In the genomic region with DNA sequence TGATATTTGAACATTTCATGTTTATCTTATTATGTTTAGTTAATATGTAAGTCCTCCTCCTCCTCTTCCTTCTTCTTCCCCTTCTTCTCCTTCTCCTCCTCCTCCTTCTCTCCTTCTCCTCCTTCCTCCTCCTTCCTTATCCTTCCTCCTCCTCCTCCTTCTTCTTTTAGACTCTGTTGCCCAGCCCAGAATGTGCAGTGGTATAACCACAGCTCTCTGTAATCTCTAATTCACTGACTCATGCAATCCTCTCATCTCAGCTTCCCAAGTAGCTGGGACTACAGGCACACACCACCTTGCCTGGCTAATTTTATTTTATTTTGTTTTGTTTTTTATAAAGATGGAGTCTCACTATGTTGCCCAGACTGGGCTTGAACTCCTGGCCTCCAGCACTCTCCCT, we compare ENCODE assay signal across 22 cellular contexts.
"Had no signal": no experiment of that assay in that cellular context is flagged by ENCODE, and none has a peak within 500 bp of the region (broad histone marks: within the 10 kb centered on the region; RNA-seq: fewer than 3 reads in every experiment).

No MANE protein-coding gene starts in this region.

- H3K27ac Mint-ChIP-seq: stimulated activated naive B cell treated with anti-CD40 and anti-IgM and Interleukin-4, amounts not matched to agents 10 μg/mL and 1 μg/mL and 100 μg/mL, for 72 hours had no signal

- H3K36me3 ChIP-seq: transverse colon had no signal

- H3K4me3 Mint-ChIP-seq: naive thymus-derived CD8-positive, alpha-beta T cell; stimulated activated naive B cell treated with anti-CD40 and anti-IgM and Interleukin-4, amounts not matched to agents 10 μg/mL and 1 μg/mL and 100 μg/mL, for 72 hours had no signal

- H3K4me1 Mint-ChIP-seq: stimulated activated naive B cell treated with anti-CD40 and anti-IgM and Interleukin-4, amounts not matched to agents 10 μg/mL and 1 μg/mL and 100 μg/mL, for 72 hours had no signal

- H3K27ac ChIP-seq: coronary artery, heart right ventricle, neutrophil, spleen, stomach, thoracic aorta, transverse colon had no signal

- H3K9me3 ChIP-seq: heart right ventricle, mucosa of descending colon, neutrophil, stomach, thoracic aorta, transverse colon had no signal

- DNase-seq: effector CD8-positive, alpha-beta T cell; heart right ventricle; hypothalamus; kidney glomerular epithelial cell; mammary epithelial cell; mucosa of descending colon; naive thymus-derived CD8-positive, alpha-beta T cell; posterior cingulate gyrus; spleen; stimulated activated CD4-positive, alpha-beta T cell treated with anti-CD3 and anti-CD28 coated beads, Interleukin-15, amount 100 ng/mL, for 24 hours; stimulated activated CD4-positive, alpha-beta T cell treated with anti-CD3 and anti-CD28 coated beads, Interleukin-1b, Interleukin-23, amount 100 ng/mL, for 48 hours; stimulated activated CD4-positive, alpha-beta T cell treated with anti-CD3 and anti-CD28 coated beads, Interleukin-4, amount 100 ng/mL, for 4 hours; stimulated activated naive B cell treated with anti-CD40 and anti-IgM and Interleukin-4, amounts not matched to agents 10 μg/mL and 1 μg/mL and 100 μg/mL, for 72 hours; stomach; substantia nigra; transverse colon had no signal

- H3K4me1 ChIP-seq: heart right ventricle, spleen, stomach, transverse colon had no signal

- ATAC-seq: esophagus mucosa; heart right ventricle; left lobe of liver; mucosa of descending colon; naive thymus-derived CD8-positive, alpha-beta T cell; sciatic nerve; stimulated activated naive B cell treated with anti-CD40 and anti-IgM and Interleukin-4, amounts not matched to agents 10 μg/mL and 1 μg/mL and 100 μg/mL, for 72 hours had no signal

- H3K4me3 ChIP-seq: coronary artery, heart right ventricle, mucosa of descending colon, spleen, stomach, thoracic aorta, transverse colon had no signal

- H3K27me3 Mint-ChIP-seq: naive thymus-derived CD8-positive, alpha-beta T cell; stimulated activated naive B cell treated with anti-CD40 and anti-IgM and Interleukin-4, amounts not matched to agents 10 μg/mL and 1 μg/mL and 100 μg/mL, for 72 hours had no signal

- H3K27me3 ChIP-seq: heart right ventricle, neutrophil, spleen, stomach, transverse colon had no signal
